7 cellular contexts compared by ENCODE assay signal in the genomic region with DNA sequence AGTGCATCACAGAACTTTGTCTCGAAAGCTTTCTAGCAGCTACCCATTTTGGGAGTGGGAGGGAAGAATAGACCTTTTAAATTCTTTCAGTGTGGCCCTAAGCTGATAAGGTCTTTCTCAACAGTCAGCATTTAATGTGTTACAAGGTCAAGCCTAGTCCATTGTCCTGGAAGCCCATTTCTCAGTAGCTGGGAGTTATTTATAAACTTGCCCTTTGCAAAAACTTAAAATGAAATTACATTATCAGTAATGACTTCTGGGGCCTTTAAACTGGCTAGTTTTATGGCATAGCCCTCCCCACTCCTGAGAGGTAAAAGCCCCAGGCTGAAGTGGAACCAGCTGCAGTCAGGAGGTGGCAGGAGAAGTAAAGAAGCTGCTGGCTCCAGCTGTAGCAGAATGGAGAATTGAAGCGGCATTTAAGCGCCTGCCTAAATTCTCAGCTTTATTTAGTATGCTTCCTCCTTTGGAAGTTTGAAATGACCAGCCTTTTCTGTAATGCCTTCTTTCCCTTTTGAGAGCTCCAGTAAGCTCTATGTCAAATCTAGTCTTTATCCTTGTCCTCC. TPM values are rescaled to one million over a fixed set of nuclear protein-coding genes. Genes with fewer than 3 reads are reported as not detected.
DNase-seq lines count a peak whose midpoint lies in the region; ATAC-seq, FAIRE-seq and TF ChIP-seq lines count a peak whose summit lies in the region.
"Had no signal": no experiment of that assay in that cellular context is flagged by ENCODE, and none has a peak within 500 bp of the region (broad histone marks: within the 10 kb centered on the region; RNA-seq: fewer than 3 reads in every experiment).

No MANE protein-coding gene starts in this region.

- no peaks in the 10 kb centered on the region for H3K27me3 Mint-ChIP-seq in activated T-helper 1 cell treated with anti-CD3 and anti-CD28 coated beads, Interleukin-12 subunit alpha, Interleukin-12 subunit beta, Interleukin-2, Interleukin-4 antibody, amounts not matched to agents 30 ng/mL and 10 ng/mL and 1 ng/mL, durations not matched to agents 14 hours and 24 hours and 36 hours (ENCODE audit: insufficient read depth)

- dilution Hi-C loops in mammary epithelial cell (cut with HindIII; ENCODE audit: low sequenced_read_pairs) = no loop called here

- TSS peak; percentile 37 for BruUV-seq in mammary epithelial cell (replicated peaks; lab: Mats Ljungman, UMichigan)

- TF ChIP-seq CTCF in mammary epithelial cell (conservative IDR thresholded peaks at IDR 0.05 in 1 of 2, IDR thresholded peaks at IDR 0.05 in 1 of 2; ENCODE audit: extremely low read depth in 1 of 2, insufficient read depth in 1 of 2, low read depth in 1 of 2, low read length in 2 of 2) (no peak), pancreas (IDR thresholded peaks at IDR 0.05) (no peak)

- H3K9me3 ChIP-seq in mammary epithelial cell (replicated peaks; ENCODE audit: insufficient read depth, low read length) (no peaks in the 10 kb centered on the region), pancreas (no peaks in the 10 kb centered on the region)

- FAIRE-seq in pancreas (lab: Jason Lieb, UNC) = no peak

- H4K20me1 ChIP-seq in mammary epithelial cell (ENCODE audit: insufficient read depth, low read length) = no peaks in the 10 kb centered on the region

- intact Hi-C loops in mammary epithelial cell (cut with micrococcal nuclease) = no loop called here
- intact Hi-C loops in pancreas (cut with DNase I) = no loop called here
- intact Hi-C loops in activated T-helper 1 cell treated with anti-CD3 and anti-CD28 coated beads, Interleukin-12 subunit alpha, Interleukin-12 subunit beta, Interleukin-2, Interleukin-4 antibody, amounts not matched to agents 30 ng/mL and 10 ng/mL and 1 ng/mL, durations not matched to agents 14 hours and 24 hours and 36 hours (cut with micrococcal nuclease) = no loop called here

- H3K4me3 ChIP-seq in mammary epithelial cell (replicated peaks in 1 of 3; ENCODE audit: insufficient read depth in 1 of 3, low read depth in 2 of 3, low read length in 3 of 3) = no peak overlapping the region
- no peak overlapping the region for H3K4me3 ChIP-seq in pancreas

- no peaks in the 10 kb centered on the region for H3K27me3 ChIP-seq in mammary epithelial cell (ENCODE audit: insufficient read depth, low read length)
- no peaks in the 10 kb centered on the region for H3K27me3 ChIP-seq in pancreas

- H3K4me1 ChIP-seq in mammary epithelial cell (ENCODE audit: insufficient read depth, low read length) = no peaks in the 10 kb centered on the region
- peaks cover 11 to 30% (median 17%) of the 10 kb centered on the region in 3 donors for H3K4me1 ChIP-seq in pancreas

- no peak overlapping the region for H2AFZ ChIP-seq in mammary epithelial cell (ENCODE audit: low read depth, low read length)

- peaks cover 21% of the 10 kb centered on the region for H3K4me1 Mint-ChIP-seq in activated T-helper 1 cell treated with anti-CD3 and anti-CD28 coated beads, Interleukin-12 subunit alpha, Interleukin-12 subunit beta, Interleukin-2, Interleukin-4 antibody, amounts not matched to agents 30 ng/mL and 10 ng/mL and 1 ng/mL, durations not matched to agents 14 hours and 24 hours and 36 hours (ENCODE audit: low read depth)

- no peak overlapping the region for H3K4me3 Mint-ChIP-seq in activated T-helper 1 cell treated with anti-CD3 and anti-CD28 coated beads, Interleukin-12 subunit alpha, Interleukin-12 subunit beta, Interleukin-2, Interleukin-4 antibody, amounts not matched to agents 30 ng/mL and 10 ng/mL and 1 ng/mL, durations not matched to agents 14 hours and 24 hours and 36 hours

- no peak overlapping the region for H3K27ac ChIP-seq in mammary epithelial cell (ENCODE audit: insufficient read depth, low read depth, low read length)
- H3K27ac ChIP-seq in pancreas = peak overlapping the region in 2 of 4 donors; percentile 51 to 53

- in situ Hi-C loops in mammary epithelial cell (cut with MboI; ENCODE audit: low sequenced_read_pairs in 2 of 2) = no loop called here

- H3K4me2 ChIP-seq in mammary epithelial cell (ENCODE audit: insufficient read depth, low read depth, low read length) = no peak overlapping the region

- WGBS in mammary epithelial cell (ENCODE audit: low coverage, missing lambda C conversion rate) = 65% methylated on average over 3 of the region's 3 CpGs
- 26 to 27% methylated on average over 3 of the region's 3 CpGs for WGBS in pancreas, 2 donors

- H3K36me3 Mint-ChIP-seq in activated T-helper 1 cell treated with anti-CD3 and anti-CD28 coated beads, Interleukin-12 subunit alpha, Interleukin-12 subunit beta, Interleukin-2, Interleukin-4 antibody, amounts not matched to agents 30 ng/mL and 10 ng/mL and 1 ng/mL, durations not matched to agents 14 hours and 24 hours and 36 hours (ENCODE audit: low read depth) = peaks cover 19% of the 10 kb centered on the region

- H3K79me2 ChIP-seq in mammary epithelial cell (ENCODE audit: insufficient read depth, low read length) = peaks cover 70% of the 10 kb centered on the region

- ATAC-seq in pancreas (peak; percentile 55 to 77 (median 66)), HG02588 (IDR thresholded peaks at IDR 0.05; ENCODE audit: unreplicated experiment) (no peak)

- no peak overlapping the region for H3K9ac ChIP-seq in mammary epithelial cell (ENCODE audit: insufficient read depth, low read length)

- CTCF ChIA-PET in mammary epithelial cell (lab: Charles Lee; ENCODE audit: low non-redundant PET) = interaction anchor here (0.6 kb wide), 1 partner anchor 12 kb away, joined by 3 read pairs; a partner anchor contains a TSS

- no peaks in the 10 kb centered on the region for H3K9me3 Mint-ChIP-seq in activated T-helper 1 cell treated with anti-CD3 and anti-CD28 coated beads, Interleukin-12 subunit alpha, Interleukin-12 subunit beta, Interleukin-2, Interleukin-4 antibody, amounts not matched to agents 30 ng/mL and 10 ng/mL and 1 ng/mL, durations not matched to agents 14 hours and 24 hours and 36 hours

- DNase-seq in MV-4-11 (lab: John Stamatoyannopoulos, UW) (peak; percentile 58), mammary epithelial cell (no peak), pancreas (no peak), HK-2 (ENCODE audit: unreplicated experiment) (no peak)
- DNase-seq in activated T-helper 1 cell treated with anti-CD3 and anti-CD28 coated beads, Interleukin-12 subunit alpha, Interleukin-12 subunit beta, Interleukin-2, Interleukin-4 antibody, amounts not matched to agents 30 ng/mL and 10 ng/mL and 1 ng/mL, durations not matched to agents 14 hours and 24 hours and 36 hours (ENCODE audit: low spot score) = no peak
- DNase-seq: NCI-H226 had no signal

- no peak overlapping the region for H3K27ac Mint-ChIP-seq in activated T-helper 1 cell treated with anti-CD3 and anti-CD28 coated beads, Interleukin-12 subunit alpha, Interleukin-12 subunit beta, Interleukin-2, Interleukin-4 antibody, amounts not matched to agents 30 ng/mL and 10 ng/mL and 1 ng/mL, durations not matched to agents 14 hours and 24 hours and 36 hours

- H3K36me3 ChIP-seq in mammary epithelial cell (ENCODE audit: insufficient read depth, low read length) (no peaks in the 10 kb centered on the region), pancreas (peaks cover 0 to 18% (median 5%) of the 10 kb centered on the region in 3 donors)

RNA-seq across cellular contexts. Expression of a gene that starts 12.4 kb away (rescaled TPM):
- 100 to 1,000 TPM; 113 to 155 TPM for total RNA-seq in mammary epithelial cell
- polyA plus RNA-seq in mammary epithelial cell = 172 TPM
- polyA minus RNA-seq in mammary epithelial cell = 168 TPM
- total RNA-seq in pancreas = 100 to 1,000 TPM in 5 of 6 donors, 10 to 100 TPM in 1; 76.6 to 115 (median 110) TPM
- polyA plus RNA-seq in pancreas = 10 to 100 TPM; 44.6 to 86.6 TPM
- total RNA-seq in activated T-helper 1 cell treated with anti-CD3 and anti-CD28 coated beads, Interleukin-12 subunit alpha, Interleukin-12 subunit beta, Interleukin-2, Interleukin-4 antibody, amounts not matched to agents 30 ng/mL and 10 ng/mL and 1 ng/mL, durations not matched to agents 14 hours and 24 hours and 36 hours = 115 and 123 TPM in 2 replicates

RNA-seq across cellular contexts. Expression of a gene that starts 26.9 kb away (rescaled TPM):
- total RNA-seq in mammary epithelial cell = under 1 TPM; 0.17 to 0.33 TPM
- polyA plus RNA-seq in mammary epithelial cell = 0.11 TPM
- polyA minus RNA-seq in mammary epithelial cell = not detected
- under 1 TPM in 4 of 6 donors, not detected in 2; 0.32 to 0.87 (median 0.63) TPM for total RNA-seq in pancreas
- under 1 TPM; 0.09 to 0.27 TPM for polyA plus RNA-seq in pancreas
- 2.3 and 2.4 TPM in 2 replicates for total RNA-seq in activated T-helper 1 cell treated with anti-CD3 and anti-CD28 coated beads, Interleukin-12 subunit alpha, Interleukin-12 subunit beta, Interleukin-2, Interleukin-4 antibody, amounts not matched to agents 30 ng/mL and 10 ng/mL and 1 ng/mL, durations not matched to agents 14 hours and 24 hours and 36 hours

RNA-seq across cellular contexts. Expression of a gene that starts 36.5 kb away (rescaled TPM):
- total RNA-seq in mammary epithelial cell = under 1 TPM; 0.26 to 0.67 TPM
- polyA plus RNA-seq in mammary epithelial cell = 0.54 TPM
- polyA minus RNA-seq in mammary epithelial cell = not detected
- under 1 TPM in 5 of 6 donors, not detected in 1; 0.16 to 0.58 (median 0.47) TPM for total RNA-seq in pancreas
- under 1 TPM; 0.28 to 0.34 TPM for polyA plus RNA-seq in pancreas
- total RNA-seq in activated T-helper 1 cell treated with anti-CD3 and anti-CD28 coated beads, Interleukin-12 subunit alpha, Interleukin-12 subunit beta, Interleukin-2, Interleukin-4 antibody, amounts not matched to agents 30 ng/mL and 10 ng/mL and 1 ng/mL, durations not matched to agents 14 hours and 24 hours and 36 hours = not detected in 2 replicates

RNA-seq across cellular contexts. Expression of a gene that starts 47.2 kb away (rescaled TPM):
- total RNA-seq in mammary epithelial cell (100 to 1,000 TPM in 1 of 2 donors, 10 to 100 TPM in 1; 16.0 to 102 TPM), pancreas (1 to 10 TPM in 5 of 6 donors, under 1 TPM in 1; 0.59 to 8.2 (median 2.6) TPM)
- polyA plus RNA-seq in mammary epithelial cell (11.7 TPM), pancreas (1 to 10 TPM; 2.8 to 3.6 TPM)
- 124 TPM for polyA minus RNA-seq in mammary epithelial cell
- total RNA-seq in activated T-helper 1 cell treated with anti-CD3 and anti-CD28 coated beads, Interleukin-12 subunit alpha, Interleukin-12 subunit beta, Interleukin-2, Interleukin-4 antibody, amounts not matched to agents 30 ng/mL and 10 ng/mL and 1 ng/mL, durations not matched to agents 14 hours and 24 hours and 36 hours = 0.99 and 1.3 TPM in 2 replicates

RNA-seq across cellular contexts. Expression of a gene that starts 56.8 kb away (rescaled TPM):
- 1,000 to 10,000 TPM in 1 of 2 donors, 100 to 1,000 TPM in 1; 216 to 1,018 TPM for total RNA-seq in mammary epithelial cell
- 973 TPM for polyA plus RNA-seq in mammary epithelial cell
- 602 TPM for polyA minus RNA-seq in mammary epithelial cell
- total RNA-seq in pancreas = 100 to 1,000 TPM; 266 to 784 (median 527) TPM
- 100 to 1,000 TPM; 477 to 641 TPM for polyA plus RNA-seq in pancreas
- total RNA-seq in activated T-helper 1 cell treated with anti-CD3 and anti-CD28 coated beads, Interleukin-12 subunit alpha, Interleukin-12 subunit beta, Interleukin-2, Interleukin-4 antibody, amounts not matched to agents 30 ng/mL and 10 ng/mL and 1 ng/mL, durations not matched to agents 14 hours and 24 hours and 36 hours = 1,740 and 1,765 TPM in 2 replicates
